In genomic region chr14:85532981-85533820, GRCh38 we compare ENCODE assay signal across 8 cellular contexts. TPM values are rescaled to one million over a fixed set of nuclear protein-coding genes. Genes with fewer than 3 reads are reported as not detected.
DNase-seq lines count a peak whose midpoint lies in the region; ATAC-seq and TF ChIP-seq lines count a peak whose summit lies in the region.

No MANE protein-coding gene starts in this region.

- no peaks in the 10 kb centered on the region for H3K9me3 ChIP-seq in mucosa of rectum (ENCODE audit: control insufficient read depth in 2 of 2, low read length in 2 of 2)

- DNase-seq in HCEC 1CT (peak; percentile 86), RPMI7951 (ENCODE audit: low read depth) (peak; percentile 85), fibroblast of mammary gland (ENCODE audit: low read depth) (peak; percentile 91), NOMO-1 treated with dmso at 0.1 percent for 144 hours (lab: John Stamatoyannopoulos, UW; ENCODE audit: unreplicated experiment) (no peak)

- H3K36me3 ChIP-seq in mucosa of rectum (ENCODE audit: control insufficient read depth in 2 of 2, insufficient read depth in 2 of 2, low read length in 2 of 2) = no peaks in the 10 kb centered on the region

- ATAC-seq in GM21825 (IDR thresholded peaks at IDR 0.05; ENCODE audit: unreplicated experiment) = no peak
- ATAC-seq in HG02642 (IDR thresholded peaks at IDR 0.05; ENCODE audit: poor library complexity, unreplicated experiment) = no peak
- no peak for ATAC-seq in HG03280 (IDR thresholded peaks at IDR 0.05; ENCODE audit: unreplicated experiment)

- H3K4me3 ChIP-seq in fibroblast of mammary gland (ENCODE audit: control insufficient read depth, low read depth, low read length) = peak overlapping the region; percentile 84
- H3K4me3 ChIP-seq in mucosa of rectum (ENCODE audit: low read length in 2 of 2) = peak overlapping the region; percentile 33 to 58

- H3K9ac ChIP-seq in mucosa of rectum (ENCODE audit: low read depth in 1 of 2, low read length in 2 of 2) = peak overlapping the region in 1 of 2 donors; percentile 45

- peak overlapping the region in 1 of 2 donors; percentile 16 for H3K27ac ChIP-seq in mucosa of rectum (ENCODE audit: low read depth in 2 of 2, low read length in 2 of 2)

- H3K4me1 ChIP-seq in mucosa of rectum (ENCODE audit: control insufficient read depth in 2 of 2, insufficient read depth in 2 of 2, low read length in 2 of 2) = peaks cover 0 to 4% of the 10 kb centered on the region in 2 donors

- no peak for TF ChIP-seq CTCF in fibroblast of mammary gland (conservative IDR thresholded peaks at IDR 0.05; ENCODE audit: control insufficient read depth, insufficient read depth, low read depth, low read length)

- peaks cover 8 to 27% of the 10 kb centered on the region in 2 donors for H3K27me3 ChIP-seq in mucosa of rectum (ENCODE audit: control insufficient read depth in 2 of 2, insufficient read depth in 2 of 2, low read length in 2 of 2)

RNA-seq across cellular contexts. Expression of gene FLRT2, which starts 3.3 kb away (rescaled TPM):
- total RNA-seq in RPMI7951 (2014; rRNA removed; shearing (Covaris generic)) = 3.7 and 5.2 TPM in 2 replicates
